In genomic region chr5:114360816-114361723, GRCh38 we compare ENCODE assay signal across 8 cellular contexts. TPM values are rescaled to one million over a fixed set of nuclear protein-coding genes. Genes with fewer than 3 reads are reported as not detected.
DNase-seq lines count a peak whose midpoint lies in the region; ATAC-seq and TF ChIP-seq lines count a peak whose summit lies in the region.

No MANE protein-coding gene starts in this region.

- H3K27ac ChIP-seq in coronary artery (no peak overlapping the region), urinary bladder (ENCODE audit: low read depth) (no peak overlapping the region)

- under 1% methylated on average over 78 of the region's 78 CpGs for WGBS in urinary bladder

- DNase-seq in EH (ENCODE audit: low read depth) (peak; percentile 60), NCI-H146 treated with DMSO at 0.1 percent for 48 hours (lab: John Stamatoyannopoulos, UW; ENCODE audit: unreplicated experiment) (peak; percentile 89), coronary artery (ENCODE audit: low spot score) (no peak), medulla oblongata (ENCODE audit: extremely low spot score) (peak; percentile 68), NCI-H345 (lab: John Stamatoyannopoulos, UW) (no peak)

- TF ChIP-seq CTCF in coronary artery (IDR thresholded peaks at IDR 0.05), result no peak

- H3K36me3 ChIP-seq in urinary bladder (ENCODE audit: insufficient read depth), result no peaks in the 10 kb centered on the region

- peaks cover 1% of the 10 kb centered on the region for H3K4me1 ChIP-seq in urinary bladder (ENCODE audit: insufficient read depth)

- H3K4me3 ChIP-seq in coronary artery, result peak overlapping the region; percentile 71
- H3K4me3 ChIP-seq in urinary bladder (ENCODE audit: low read depth, low read length), result peak overlapping the region; percentile 42

- ATAC-seq in GM21576 (IDR thresholded peaks at IDR 0.05; ENCODE audit: unreplicated experiment) (peak; percentile 44), HG03135 (IDR thresholded peaks at IDR 0.05; ENCODE audit: unreplicated experiment) (no peak)

RNA-seq across cellular contexts. Expression of gene KCNN2, which starts 0.8 kb away (rescaled TPM):
- total RNA-seq in urinary bladder, result 22.3 TPM
- 4.8 TPM for polyA plus RNA-seq in urinary bladder

Comparison
In these comparisons a context has a peak if more than half of its experiments do, and no peak if none do; other contexts are left out.
1. DNase-seq: peak in EH (single experiment), NCI-H146 treated with DMSO at 0.1 percent for 48 hours (single experiment) and medulla oblongata (single experiment); none in coronary artery (single experiment) and NCI-H345 (single experiment).